26 cellular contexts compared by ENCODE assay signal in genomic region chr20:62674370-62674769, GRCh38. TPM values are rescaled to one million over a fixed set of nuclear protein-coding genes. Genes with fewer than 3 reads are reported as not detected.
"Had no signal": no experiment of that assay in that cellular context is flagged by ENCODE, and none has a peak within 500 bp of the region (broad histone marks: within the 10 kb centered on the region; RNA-seq: fewer than 3 reads in every experiment).

No MANE protein-coding gene starts in this region.

- H3K27ac Mint-ChIP-seq: activated CD4-positive, alpha-beta memory T cell treated with anti-CD3 and anti-CD28 coated beads, Interleukin-2, amount 10 ng/mL, durations not matched to agents 7 days and 5 days; activated CD4-positive, alpha-beta T cell treated with anti-CD3 and anti-CD28 coated beads, Interleukin-2, amount 10 ng/mL, durations not matched to agents 7 days and 5 days; effector memory CD8-positive, alpha-beta T cell; naive thymus-derived CD8-positive, alpha-beta T cell; WTC11 had no signal

- H3K4me3 Mint-ChIP-seq: activated CD4-positive, alpha-beta memory T cell treated with anti-CD3 and anti-CD28 coated beads, Interleukin-2, amount 10 ng/mL, durations not matched to agents 7 days and 5 days; activated CD4-positive, alpha-beta T cell treated with anti-CD3 and anti-CD28 coated beads, Interleukin-2, amount 10 ng/mL, durations not matched to agents 7 days and 5 days; effector memory CD8-positive, alpha-beta T cell; naive thymus-derived CD8-positive, alpha-beta T cell; WTC11 had no signal

- H3K4me3 ChIP-seq: coronary artery, dorsolateral prefrontal cortex, gastroesophageal sphincter, heart left ventricle, left lung, lower lobe of right lung, spleen, testis, transverse colon had no signal

- H3K36me3 ChIP-seq: brain microvascular endothelial cell, gastroesophageal sphincter, lower lobe of right lung, transverse colon had no signal

- H3K27me3 ChIP-seq: brain microvascular endothelial cell, testis, transverse colon had no signal

- H3K9me3 Mint-ChIP-seq: activated CD4-positive, alpha-beta memory T cell treated with anti-CD3 and anti-CD28 coated beads, Interleukin-2, amount 10 ng/mL, durations not matched to agents 7 days and 5 days; activated CD4-positive, alpha-beta T cell treated with anti-CD3 and anti-CD28 coated beads, Interleukin-2, amount 10 ng/mL, durations not matched to agents 7 days and 5 days; effector memory CD8-positive, alpha-beta T cell; WTC11 had no signal

- H3K4me1 Mint-ChIP-seq: WTC11 had no signal

- H3K27me3 Mint-ChIP-seq: activated CD4-positive, alpha-beta memory T cell treated with anti-CD3 and anti-CD28 coated beads, Interleukin-2, amount 10 ng/mL, durations not matched to agents 7 days and 5 days; activated CD4-positive, alpha-beta T cell treated with anti-CD3 and anti-CD28 coated beads, Interleukin-2, amount 10 ng/mL, durations not matched to agents 7 days and 5 days had no signal

- H3K27ac ChIP-seq: brain microvascular endothelial cell, coronary artery, dorsolateral prefrontal cortex, gastroesophageal sphincter, heart left ventricle, left lung, lower lobe of right lung, spleen, testis, transverse colon had no signal

- H3K36me3 Mint-ChIP-seq: naive thymus-derived CD8-positive, alpha-beta T cell; WTC11 had no signal

- H3K4me1 ChIP-seq: gastroesophageal sphincter, lower lobe of right lung, transverse colon had no signal

- DNase-seq: activated CD4-positive, alpha-beta memory T cell treated with anti-CD3 and anti-CD28 coated beads, Interleukin-2, amount 10 ng/mL, durations not matched to agents 7 days and 5 days; activated CD4-positive, alpha-beta T cell treated with anti-CD3 and anti-CD28 coated beads for 1 hour; activated CD4-positive, alpha-beta T cell treated with anti-CD3 and anti-CD28 coated beads, Interleukin-2, amount 10 ng/mL, durations not matched to agents 7 days and 5 days; activated naive CD4-positive, alpha-beta T cell; activated T-cell treated with anti-CD3 and anti-CD28 coated beads, Interleukin-2, amount 50 U/mL, for 48 hours; amniotic stem cell; brain microvascular endothelial cell; dorsolateral prefrontal cortex; effector memory CD8-positive, alpha-beta T cell; heart left ventricle; left lung; lower lobe of right lung; mesenchymal stem cell; naive thymus-derived CD8-positive, alpha-beta T cell; posterior cingulate gyrus; spleen; stimulated activated naive CD8-positive, alpha-beta T cell treated with anti-CD3 and anti-CD28 coated beads, Interleukin-15, Interleukin-2, amounts not matched to agents 100 U/mL and 50 U/mL, for 24 hours; testis; transverse colon had no signal

- H3K9me3 ChIP-seq: heart left ventricle, left lung, lower lobe of right lung, spleen, testis, transverse colon had no signal

- ATAC-seq: effector memory CD8-positive, alpha-beta T cell; gastroesophageal sphincter; left lung; naive thymus-derived CD8-positive, alpha-beta T cell; stimulated activated naive CD8-positive, alpha-beta T cell treated with anti-CD3 and anti-CD28 coated beads, Interleukin-15, Interleukin-2, amounts not matched to agents 100 U/mL and 50 U/mL, for 24 hours; WTC11 had no signal

RNA-seq across cellular contexts. Expression of gene SLCO4A1, which starts 32.1 kb away (rescaled TPM):
- polyA plus RNA-seq: fibroblast of lung had no signal

RNA-seq across cellular contexts. Expression of gene NTSR1, which starts 34.3 kb away (rescaled TPM):
- total RNA-seq: activated CD4-positive, alpha-beta memory T cell treated with anti-CD3 and anti-CD28 coated beads, Interleukin-2, amount 10 ng/mL, durations not matched to agents 7 days and 5 days; lower lobe of right lung; naive thymus-derived CD8-positive, alpha-beta T cell; osteoblast; T-helper 1 cell treated with Interleukin-12 subunit alpha and Interleukin-12 subunit beta and Interleukin-4 antibody, amounts not matched to agents 30 ng/mL and 1 ng/mL, for 36 hours had no signal
- polyA plus RNA-seq: naive thymus-derived CD8-positive, alpha-beta T cell; right cardiac atrium had no signal
